2 cellular contexts compared by ENCODE assay signal in the genomic region with DNA sequence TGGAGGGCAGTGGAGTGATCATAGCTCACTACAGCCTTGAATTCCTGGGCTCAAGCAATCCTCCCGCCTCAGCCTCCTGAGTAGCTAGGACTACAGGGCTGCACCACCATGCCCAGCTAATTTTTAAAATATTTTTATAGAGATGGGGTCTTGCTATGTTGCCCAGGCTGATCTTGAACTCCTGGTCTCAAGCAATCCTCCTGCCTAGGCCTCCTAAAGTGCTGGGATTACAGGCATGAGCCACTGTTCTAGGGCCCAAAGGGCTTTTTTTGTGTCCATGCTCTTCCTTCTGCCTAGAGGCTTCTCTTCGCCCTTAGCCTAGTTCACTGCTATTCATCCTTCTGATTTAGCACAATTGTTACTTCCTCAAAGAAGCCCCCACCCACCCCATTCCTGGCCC.
TF ChIP-seq lines count a peak whose summit lies in the region.

No MANE protein-coding gene starts in this region.

TF ChIP-seq in WTC11, 78 proteins besides CTCF, POLR2A, EP300 and RAD21:
- peak; percentile 68; the same call in 1 of the 2 replicates for TF ChIP-seq ZNF121 (CRISPR knock-in tag; IDR thresholded peaks at IDR 0.05)

TF ChIP-seq in H1, 55 proteins besides CTCF, POLR2A, EP300 and RAD21:
- peak; percentile 56; the same call in 1 of the 2 replicates for TF ChIP-seq KDM1A (IDR thresholded peaks at IDR 0.05; ENCODE audit: borderline replicate concordance, low read length)
